21 cellular contexts compared by ENCODE assay signal in genomic region chr7:120033114-120033513, GRCh38.
DNase-seq lines count a peak whose midpoint lies in the region; ATAC-seq, FAIRE-seq and TF ChIP-seq lines count a peak whose summit lies in the region.
"Had no signal": no experiment of that assay in that cellular context is flagged by ENCODE, and none has a peak within 500 bp of the region (broad histone marks: within the 10 kb centered on the region; RNA-seq: fewer than 3 reads in every experiment).

No MANE protein-coding gene starts in this region.

- H3K4me3 ChIP-seq in K562: no peak overlapping the region
- H3K4me3 ChIP-seq: ascending aorta, heart left ventricle, left ventricle myocardium inferior, right atrium auricular region had no signal

- no peaks in the 10 kb centered on the region for H3K4me1 Mint-ChIP-seq in activated T-helper 2 cell treated with anti-CD3 and anti-CD28 coated beads, Interferon-gamma antibody, Interleukin-2, Interleukin-4, amounts not matched to agents 10 μg/mL and 5 μg/mL and 100 μg/mL, durations not matched to agents 14 hours and 24 hours and 36 hours (ENCODE audit: low read depth)
- H3K4me1 Mint-ChIP-seq: activated CD4-positive, alpha-beta T cell treated with anti-CD3 and anti-CD28 coated beads, Interleukin-2, amount 10 ng/mL, durations not matched to agents 7 days and 5 days; naive thymus-derived CD8-positive, alpha-beta T cell had no signal

- no peaks in the 10 kb centered on the region for H3K27me3 ChIP-seq in K562 (ENCODE audit: control insufficient read depth in 2 of 2, insufficient read depth in 2 of 2, low read length in 2 of 2)
- H3K27me3 ChIP-seq: ascending aorta, heart left ventricle, right atrium auricular region had no signal

- H3K79me2 ChIP-seq in K562 (ENCODE audit: control insufficient read depth, insufficient read depth, low read length): no peaks in the 10 kb centered on the region

- no peak for TF ChIP-seq EP300 in K562 (IDR thresholded peaks at IDR 0.05; ENCODE audit: low read length)

- BruUV-seq in K562 (replicated peaks; lab: Mats Ljungman, UMichigan): no TSS peak

- no peak for FAIRE-seq in K562 (lab: Jason Lieb, UNC)

- no peaks in the 10 kb centered on the region for H4K20me1 ChIP-seq in K562 (replicated peaks; ENCODE audit: control insufficient read depth, insufficient read depth, low read length)

- no peak overlapping the region; the same call in 1 of the 2 replicates for H3K4me2 ChIP-seq in K562 (ENCODE audit: insufficient read depth, low read length)

- in situ Hi-C loops in K562 (cut with MboI): no loop called here

- no peak for TF ChIP-seq CTCF in K562 (IDR thresholded peaks at IDR 0.05 in 2 of 3, conservative IDR thresholded peaks at IDR 0.05 in 1 of 3; ENCODE audit: insufficient read depth in 2 of 3, low read depth in 1 of 3, low read length in 3 of 3)

- H2AFZ ChIP-seq in K562 (ENCODE audit: low read depth, low read length): peak overlapping the region; percentile 51

- H3K9me3 Mint-ChIP-seq in activated T-helper 2 cell treated with anti-CD3 and anti-CD28 coated beads, Interferon-gamma antibody, Interleukin-2, Interleukin-4, amounts not matched to agents 10 μg/mL and 5 μg/mL and 100 μg/mL, durations not matched to agents 14 hours and 24 hours and 36 hours: peaks cover 22% of the 10 kb centered on the region

- no peak overlapping the region for H3K9ac ChIP-seq in K562 (ENCODE audit: insufficient read depth in 1 of 2, low read depth in 2 of 2, low read length in 2 of 2)

- intact Hi-C loops in K562 (cut with micrococcal nuclease): no loop called here
- intact Hi-C loops in activated T-helper 2 cell treated with anti-CD3 and anti-CD28 coated beads, Interferon-gamma antibody, Interleukin-2, Interleukin-4, amounts not matched to agents 10 μg/mL and 5 μg/mL and 100 μg/mL, durations not matched to agents 14 hours and 24 hours and 36 hours (cut with micrococcal nuclease): no loop called here

- no peaks in the 10 kb centered on the region for H3K4me1 ChIP-seq in K562 (replicated peaks in 1 of 2; ENCODE audit: control insufficient read depth in 2 of 2, insufficient read depth in 2 of 2, low read length in 2 of 2)
- H3K4me1 ChIP-seq: ascending aorta, heart left ventricle, left ventricle myocardium inferior, right atrium auricular region had no signal

- POLR2A ChIA-PET in K562 (lab: Yijun Ruan, JAX): no interaction called here

- CTCF ChIA-PET in K562 (lab: Yijun Ruan, JAX; ENCODE audit: low intra/inter-chr PET ratio): no interaction called here

- ATAC-seq in GM18867 (IDR thresholded peaks at IDR 0.05; ENCODE audit: unreplicated experiment): peak; percentile 77
- peak; percentile 94 for ATAC-seq in K562
- ATAC-seq: HCT116; heart left ventricle; naive thymus-derived CD8-positive, alpha-beta T cell; Panc1 had no signal

- TF ChIP-seq RAD21 in K562 (CRISPR knock-in tag; conservative IDR thresholded peaks at IDR 0.05 in 1 of 2, IDR thresholded peaks at IDR 0.05 in 1 of 2): no peak

- DNase-seq in LHCN-M2 (ENCODE audit: low read depth) (peak; percentile 70), K562 (ENCODE audit: extremely low read depth in 1 of 4, low spot score in 3 of 4) (peak in 1 of 4 experiments; percentile 38), midbrain (lab: John Stamatoyannopoulos, UW) (peak; percentile 36), GOT3 (lab: John Stamatoyannopoulos, UW) (no peak), SIG-M5 treated with dmso at 0.1 percent for 504 hours (lab: John Stamatoyannopoulos, UW; ENCODE audit: unreplicated experiment) (no peak), NCI-H2029 treated with DMSO at 0.1 percent for 48 hours (lab: John Stamatoyannopoulos, UW) (no peak)
- no peak for DNase-seq in activated T-helper 2 cell treated with anti-CD3 and anti-CD28 coated beads, Interferon-gamma antibody, Interleukin-2, Interleukin-4, amounts not matched to agents 10 μg/mL and 5 μg/mL and 100 μg/mL, durations not matched to agents 14 hours and 24 hours and 36 hours (ENCODE audit: low spot score)
- DNase-seq: activated CD4-positive, alpha-beta T cell treated with anti-CD3 and anti-CD28 coated beads, Interleukin-2, amount 10 ng/mL, durations not matched to agents 7 days and 5 days; DMS53; heart left ventricle; left ventricle myocardium inferior; naive thymus-derived CD8-positive, alpha-beta T cell; NCI-H1092; NCI-H510A had no signal

- H3K9me3 ChIP-seq in K562 (replicated peaks; ENCODE audit: control insufficient read depth, insufficient read depth, low read depth, low read length): no peaks in the 10 kb centered on the region
- H3K9me3 ChIP-seq: ascending aorta, left ventricle myocardium inferior, right atrium auricular region had no signal

- no peak overlapping the region for H3K4me3 Mint-ChIP-seq in activated T-helper 2 cell treated with anti-CD3 and anti-CD28 coated beads, Interferon-gamma antibody, Interleukin-2, Interleukin-4, amounts not matched to agents 10 μg/mL and 5 μg/mL and 100 μg/mL, durations not matched to agents 14 hours and 24 hours and 36 hours (ENCODE audit: low read depth)
- H3K4me3 Mint-ChIP-seq: activated CD4-positive, alpha-beta T cell treated with anti-CD3 and anti-CD28 coated beads, Interleukin-2, amount 10 ng/mL, durations not matched to agents 7 days and 5 days; naive thymus-derived CD8-positive, alpha-beta T cell; stimulated activated naive CD8-positive, alpha-beta T cell treated with anti-CD3 and anti-CD28 coated beads, Interleukin-15, Interleukin-2, amounts not matched to agents 100 ng/mL and 50 ng/mL, for 24 hours; T-helper 2 cell treated with Interferon-gamma antibody and Interleukin-4, amounts not matched to agents 5 μg/mL and 100 μg/mL, for 36 hours had no signal

- 12% methylated on average over 2 of the region's 2 CpGs for WGBS in K562 (ENCODE audit: insufficient coverage, low coverage, missing lambda C conversion rate)

- no peak for TF ChIP-seq POLR2A in K562 (conservative IDR thresholded peaks at IDR 0.05)

- H3K27ac Mint-ChIP-seq in activated T-helper 2 cell treated with anti-CD3 and anti-CD28 coated beads, Interferon-gamma antibody, Interleukin-2, Interleukin-4, amounts not matched to agents 10 μg/mL and 5 μg/mL and 100 μg/mL, durations not matched to agents 14 hours and 24 hours and 36 hours: no peak overlapping the region
- H3K27ac Mint-ChIP-seq: activated CD4-positive, alpha-beta T cell treated with anti-CD3 and anti-CD28 coated beads, Interleukin-2, amount 10 ng/mL, durations not matched to agents 7 days and 5 days; naive thymus-derived CD8-positive, alpha-beta T cell; stimulated activated naive CD8-positive, alpha-beta T cell treated with anti-CD3 and anti-CD28 coated beads, Interleukin-15, Interleukin-2, amounts not matched to agents 100 ng/mL and 50 ng/mL, for 24 hours; T-helper 2 cell treated with Interferon-gamma antibody and Interleukin-4, amounts not matched to agents 5 μg/mL and 100 μg/mL, for 36 hours had no signal

- H3K9me1 ChIP-seq in K562 (ENCODE audit: control insufficient read depth, insufficient read depth, low read length): no peaks in the 10 kb centered on the region

- H3K27me3 Mint-ChIP-seq in activated T-helper 2 cell treated with anti-CD3 and anti-CD28 coated beads, Interferon-gamma antibody, Interleukin-2, Interleukin-4, amounts not matched to agents 10 μg/mL and 5 μg/mL and 100 μg/mL, durations not matched to agents 14 hours and 24 hours and 36 hours (ENCODE audit: low read depth): no peaks in the 10 kb centered on the region
- H3K27me3 Mint-ChIP-seq: activated CD4-positive, alpha-beta T cell treated with anti-CD3 and anti-CD28 coated beads, Interleukin-2, amount 10 ng/mL, durations not matched to agents 7 days and 5 days; naive thymus-derived CD8-positive, alpha-beta T cell; stimulated activated naive CD8-positive, alpha-beta T cell treated with anti-CD3 and anti-CD28 coated beads, Interleukin-15, Interleukin-2, amounts not matched to agents 100 ng/mL and 50 ng/mL, for 24 hours had no signal

- no peak overlapping the region for H3K27ac ChIP-seq in K562 (ENCODE audit: extremely low read depth, low read depth, low read length)
- H3K27ac ChIP-seq: ascending aorta, heart left ventricle, left ventricle myocardium inferior, right atrium auricular region had no signal

- no peaks in the 10 kb centered on the region for H3K36me3 Mint-ChIP-seq in activated T-helper 2 cell treated with anti-CD3 and anti-CD28 coated beads, Interferon-gamma antibody, Interleukin-2, Interleukin-4, amounts not matched to agents 10 μg/mL and 5 μg/mL and 100 μg/mL, durations not matched to agents 14 hours and 24 hours and 36 hours (ENCODE audit: low read depth)
- H3K36me3 Mint-ChIP-seq: naive thymus-derived CD8-positive, alpha-beta T cell had no signal

- H3K36me3 ChIP-seq in K562 (ENCODE audit: control insufficient read depth, insufficient read depth, low read length): no peaks in the 10 kb centered on the region
- H3K36me3 ChIP-seq: ascending aorta, heart left ventricle, left ventricle myocardium inferior, right atrium auricular region had no signal

TF ChIP-seq in K562, 482 proteins besides CTCF, POLR2A, EP300 and RAD21:
- no peak for TF ChIP-seq NCOR1 (IDR thresholded peaks at IDR 0.05)
- TF ChIP-seq FOXM1 (IDR thresholded peaks at IDR 0.05; ENCODE audit: low read depth): peak; percentile 52; the same call in 1 of the 2 replicates
- no peak for TF ChIP-seq FOXM1 (CRISPR knock-in tag; IDR thresholded peaks at IDR 0.05; ENCODE audit: low read depth)
TF ChIP-seq in K562: peak in this region for 1.

Comparison
In these comparisons a context has a peak if more than half of its experiments do, and no peak if none do; other contexts are left out.
1. DNase-seq: peak in LHCN-M2 (single experiment) and midbrain (single experiment); none in activated T-helper 2 cell treated with anti-CD3 and anti-CD28 coated beads, Interferon-gamma antibody, Interleukin-2, Interleukin-4, amounts not matched to agents 10 μg/mL and 5 μg/mL and 100 μg/mL, durations not matched to agents 14 hours and 24 hours and 36 hours (single experiment), GOT3 (single experiment), SIG-M5 treated with dmso at 0.1 percent for 504 hours (single experiment) and NCI-H2029 treated with DMSO at 0.1 percent for 48 hours (single experiment).